8 cellular contexts compared by ENCODE assay signal in the genomic region with DNA sequence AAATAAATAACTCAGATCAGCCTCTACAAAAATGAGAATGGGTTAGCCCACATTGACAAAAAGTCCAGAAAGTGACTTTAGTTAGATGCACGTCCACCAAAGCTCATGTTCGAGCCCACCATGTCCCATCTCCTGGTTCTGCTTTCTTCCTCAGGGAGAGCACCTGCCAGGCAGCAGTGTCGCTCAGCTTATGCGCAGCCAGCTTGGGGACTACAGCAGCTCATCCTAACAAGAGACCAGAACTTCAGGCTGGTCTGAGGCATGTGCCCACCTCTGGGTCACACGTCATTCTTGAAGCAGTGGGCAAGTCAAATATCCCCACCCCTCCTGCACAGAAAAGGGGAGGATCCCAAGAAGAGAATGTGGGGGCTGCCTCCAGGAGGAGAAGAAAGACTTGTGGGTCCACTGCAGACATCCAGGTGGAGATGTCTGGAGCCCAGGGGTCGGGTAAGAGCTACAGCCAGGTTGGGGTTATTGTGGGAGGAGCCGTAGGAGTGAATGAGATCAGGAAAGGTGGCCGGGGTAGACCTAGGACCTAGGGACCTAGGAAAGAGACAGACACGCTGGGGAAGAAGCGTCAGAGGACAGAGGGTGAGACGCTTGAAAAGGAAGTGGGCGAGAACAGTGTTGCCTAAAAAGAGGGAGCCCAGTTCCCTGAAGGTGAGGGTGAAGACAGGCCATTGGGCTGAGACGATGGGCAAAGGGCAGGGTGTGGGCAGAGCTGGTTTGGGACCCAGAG. TPM values are rescaled to one million over a fixed set of nuclear protein-coding genes. Genes with fewer than 3 reads are reported as not detected.
DNase-seq lines count a peak whose midpoint lies in the region; ATAC-seq and TF ChIP-seq lines count a peak whose summit lies in the region.

No MANE protein-coding gene starts in this region.

- H3K27me3 Mint-ChIP-seq in central memory CD8-positive, alpha-beta T cell: peaks cover 47% of the 10 kb centered on the region

- H3K27ac ChIP-seq in mesodermal cell (ENCODE audit: low read depth, low read length, severe bottlenecking): peak overlapping the region; percentile 86

- no peaks in the 10 kb centered on the region for H3K36me3 Mint-ChIP-seq in central memory CD8-positive, alpha-beta T cell (ENCODE audit: insufficient read depth)

- no peaks in the 10 kb centered on the region for H3K9me3 ChIP-seq in mesodermal cell (ENCODE audit: control insufficient read depth, low read length)

- ATAC-seq in HG02840 (IDR thresholded peaks at IDR 0.05; ENCODE audit: low FRiP score, unreplicated experiment) (peak; percentile 12), GM19455 (IDR thresholded peaks at IDR 0.05; ENCODE audit: unreplicated experiment) (no peak)
- ATAC-seq in central memory CD8-positive, alpha-beta T cell (replicated peaks; ENCODE audit: extremely low read depth, poor library complexity, severe bottlenecking): no peak

- no peaks in the 10 kb centered on the region for H3K36me3 ChIP-seq in mesodermal cell (ENCODE audit: control insufficient read depth, insufficient read depth, low read length)

- no peaks in the 10 kb centered on the region for H3K9me3 Mint-ChIP-seq in central memory CD8-positive, alpha-beta T cell

- H3K4me3 ChIP-seq in AG04449 (ENCODE audit: low read depth, low read length) (peak overlapping the region; percentile 77), mesodermal cell (ENCODE audit: extremely low read depth, insufficient read depth, low read length, poor library complexity, severe bottlenecking) (peak overlapping the region; percentile 40)

- CTCF ChIA-PET in AG04449 (lab: Yijun Ruan, JAX): interaction anchor here (1.0 to 3.8 kb wide), 4 partner anchors 8 to 584 kb away, joined by 4 to 25 read pairs (median 5); no protein-coding TSS in a partner anchor

- POLR2A ChIA-PET in AG04449 (lab: Yijun Ruan, JAX): interaction anchor here (0.6 kb wide), 1 partner anchor 151 kb away, joined by 3 read pairs; no protein-coding TSS in a partner anchor

- 69 to 72% methylated on average over 11 to 12 of the region's 13 CpGs for WGBS in mesodermal cell (ENCODE audit: insufficient coverage in 2 of 2), 2 experiments

- no peak for DNase-seq in AG04449 (ENCODE audit: low read depth, low spot score)
- no peak for DNase-seq in central memory CD8-positive, alpha-beta T cell (ENCODE audit: low spot score in 2 of 2)
- DNase-seq in SHP77 (lab: John Stamatoyannopoulos, UW): no peak
- no peak for DNase-seq in NCI-H1048 (lab: John Stamatoyannopoulos, UW)
- no peak for DNase-seq in stimulated activated CD4-positive, alpha-beta T cell treated with anti-CD3 and anti-CD28 coated beads, Interleukin-4, amount 100 ng/mL, for 4 hours

- no peak for TF ChIP-seq CTCF in AG04449 (IDR thresholded peaks at IDR 0.05; ENCODE audit: insufficient read depth, low read length, missing control alignments)

- peak overlapping the region; percentile 74 for H3K4me3 Mint-ChIP-seq in central memory CD8-positive, alpha-beta T cell

- H3K4me1 ChIP-seq in mesodermal cell (ENCODE audit: control insufficient read depth, insufficient read depth, low read length, poor library complexity, severe bottlenecking): peaks cover 8% of the 10 kb centered on the region

- peaks cover 18% of the 10 kb centered on the region for H3K4me1 Mint-ChIP-seq in central memory CD8-positive, alpha-beta T cell

- H3K27ac Mint-ChIP-seq in central memory CD8-positive, alpha-beta T cell (ENCODE audit: low read depth): peak overlapping the region; percentile 74

RNA-seq across cellular contexts. Expression of a gene that starts 52.5 kb away (rescaled TPM):
- polyA plus RNA-seq in mesodermal cell (2013, experiment 1 of 2): 120 TPM
- 123 TPM for polyA plus RNA-seq in mesodermal cell (2013, experiment 2 of 2)
